18 cellular contexts compared by ENCODE assay signal in the genomic region with DNA sequence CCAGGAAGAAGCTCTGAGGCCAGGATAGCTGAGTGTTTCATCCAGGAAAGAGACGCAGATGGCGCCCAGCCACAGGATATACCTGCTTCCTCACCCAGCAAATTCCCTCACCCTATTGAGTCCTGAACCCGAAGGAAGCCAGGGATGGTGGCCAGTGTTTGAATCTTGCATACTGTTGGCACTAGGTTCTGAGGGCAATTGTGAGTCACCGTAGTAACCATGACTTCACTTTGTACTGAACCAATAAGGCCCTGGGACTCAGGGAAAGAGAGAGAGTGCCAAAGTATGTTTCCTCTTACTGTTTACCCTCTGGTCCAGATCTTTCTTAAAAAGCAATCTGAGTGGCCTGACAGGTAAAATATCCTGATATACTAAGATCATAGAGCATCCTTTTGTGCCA. TPM values are rescaled to one million over a fixed set of nuclear protein-coding genes. Genes with fewer than 3 reads are reported as not detected.
A peak's percentile ranks its signal among the peaks of the same experiment; 100 is the strongest.
DNase-seq lines count a peak whose midpoint lies in the region; ATAC-seq, FAIRE-seq and TF ChIP-seq lines count a peak whose summit lies in the region.
"Had no signal": no experiment of that assay in that cellular context is flagged by ENCODE, and none has a peak within 500 bp of the region (broad histone marks: within the 10 kb centered on the region; RNA-seq: fewer than 3 reads in every experiment).

No MANE protein-coding gene starts in this region.

- H3K9me3 Mint-ChIP-seq in astrocyte (ENCODE audit: unreplicated experiment): no peaks in the 10 kb centered on the region
- H3K9me3 Mint-ChIP-seq: memory B cell had no signal

- no peaks in the 10 kb centered on the region for H3K36me3 ChIP-seq in astrocyte (ENCODE audit: insufficient read depth, low read length)
- no peaks in the 10 kb centered on the region for H3K36me3 ChIP-seq in left lung
- no peaks in the 10 kb centered on the region for H3K36me3 ChIP-seq in colonic mucosa
- H3K36me3 ChIP-seq: WERI-Rb-1 had no signal

- no peaks in the 10 kb centered on the region for H3K9me3 ChIP-seq in astrocyte (ENCODE audit: insufficient read depth, low read depth, low read length)
- no peaks in the 10 kb centered on the region for H3K9me3 ChIP-seq in left lung
- H3K9me3 ChIP-seq in colonic mucosa: no peaks in the 10 kb centered on the region
- H3K9me3 ChIP-seq: Caco-2 had no signal

- H4K20me1 ChIP-seq in astrocyte (ENCODE audit: insufficient read depth, low read length): no peaks in the 10 kb centered on the region

- H3K36me3 Mint-ChIP-seq in astrocyte (ENCODE audit: low read depth, unreplicated experiment): no peaks in the 10 kb centered on the region
- H3K36me3 Mint-ChIP-seq: memory B cell had no signal

- H3K4me1 Mint-ChIP-seq in astrocyte (ENCODE audit: low read depth, unreplicated experiment): no peaks in the 10 kb centered on the region
- H3K4me1 Mint-ChIP-seq: memory B cell had no signal

- H3K4me3 ChIP-seq in astrocyte (ENCODE audit: insufficient read depth, low read depth, low read length) (no peak overlapping the region), left lung (no peak overlapping the region), colonic mucosa (no peak overlapping the region)
- H3K4me3 ChIP-seq: dorsolateral prefrontal cortex had no signal

- H3K9ac ChIP-seq in astrocyte (ENCODE audit: low read length) (no peak overlapping the region), colonic mucosa (ENCODE audit: low read depth in 2 of 2, low read length in 2 of 2) (no peak overlapping the region)

- peak; percentile 33 for DNase-seq in DMS153 (lab: John Stamatoyannopoulos, UW)
- DNase-seq in DMS153 treated with DMSO at 0.1 percent for 48 hours (lab: John Stamatoyannopoulos, UW; ENCODE audit: unreplicated experiment): no peak
- peak; percentile 7 for DNase-seq in HT-29 (ENCODE audit: low spot score)
- DNase-seq in astrocyte (ENCODE audit: low read depth): no peak
- no peak for DNase-seq in left lung
- no peak for DNase-seq in NCI-H1436 (lab: John Stamatoyannopoulos, UW)
- no peak for DNase-seq in colonic mucosa
- DNase-seq: Caco-2, dorsolateral prefrontal cortex, foreskin melanocyte, HCEC 1CT, NCI-H1048, NCI-H446 treated with DMSO at 0.1 percent for 48 hours, SW 1271, WERI-Rb-1 had no signal

- no peaks in the 10 kb centered on the region for H3K27me3 ChIP-seq in astrocyte (ENCODE audit: insufficient read depth, low read length)
- H3K27me3 ChIP-seq in left lung: no peaks in the 10 kb centered on the region
- no peaks in the 10 kb centered on the region for H3K27me3 ChIP-seq in colonic mucosa

- H3K79me2 ChIP-seq in astrocyte (ENCODE audit: insufficient read depth, low read length): no peaks in the 10 kb centered on the region

- H3K27me3 Mint-ChIP-seq in astrocyte (ENCODE audit: low read depth, unreplicated experiment): no peaks in the 10 kb centered on the region

- H2AFZ ChIP-seq in astrocyte (ENCODE audit: low read depth, low read length): no peak overlapping the region

- no peak overlapping the region for H3K4me3 Mint-ChIP-seq in astrocyte (ENCODE audit: unreplicated experiment)
- H3K4me3 Mint-ChIP-seq: memory B cell had no signal

- FAIRE-seq in astrocyte (lab: Jason Lieb, UNC): peak; percentile 65

- TF ChIP-seq CTCF in astrocyte (IDR thresholded peaks at IDR 0.05; ENCODE audit: insufficient read depth, low read depth, low read length) (no peak), left lung (IDR thresholded peaks at IDR 0.05) (no peak), colonic mucosa (IDR thresholded peaks at IDR 0.05) (no peak)

- H3K27ac ChIP-seq in astrocyte (ENCODE audit: low read depth, low read length) (no peak overlapping the region), left lung (no peak overlapping the region), colonic mucosa (no peak overlapping the region)
- H3K27ac ChIP-seq: dorsolateral prefrontal cortex, WERI-Rb-1 had no signal

- H3K4me1 ChIP-seq in astrocyte (ENCODE audit: insufficient read depth, low read length): no peaks in the 10 kb centered on the region
- H3K4me1 ChIP-seq in left lung: no peaks in the 10 kb centered on the region
- no peaks in the 10 kb centered on the region for H3K4me1 ChIP-seq in colonic mucosa
- H3K4me1 ChIP-seq: Caco-2 had no signal

- ATAC-seq in left lung (peak; percentile 74), HG02970 (IDR thresholded peaks at IDR 0.05; ENCODE audit: low FRiP score, unreplicated experiment) (no peak)
- ATAC-seq: Panc1 had no signal

- intact Hi-C loops in left lung (cut with DNase I): no loop called here
- intact Hi-C loops in colonic mucosa (cut with DNase I): no loop called here

- H3K27ac Mint-ChIP-seq in astrocyte (ENCODE audit: unreplicated experiment): no peak overlapping the region
- H3K27ac Mint-ChIP-seq: memory B cell had no signal

- H3K4me2 ChIP-seq in astrocyte (ENCODE audit: low read length): no peak overlapping the region

RNA-seq across cellular contexts. Expression of gene SMIM10L2A, which starts 25.6 kb away (rescaled TPM):
- 0.03 and 0.08 TPM in 2 replicates for total RNA-seq in HT-29 (2014; rRNA removed; shearing (Covaris generic))
- 0.18 and 0.48 TPM in 2 replicates for total RNA-seq in astrocyte
- 1 to 10 TPM; 2.4 to 6.4 TPM for total RNA-seq in left lung
- total RNA-seq in colonic mucosa: under 1 TPM; 0.27 to 0.35 TPM

RNA-seq across cellular contexts. Expression of gene ZNF449, which starts 51.5 kb away (rescaled TPM):
- 0.71 and 1.0 TPM in 2 replicates for total RNA-seq in HT-29 (2014; rRNA removed; shearing (Covaris generic))
- total RNA-seq in astrocyte (6.6 and 6.8 TPM in 2 replicates), left lung (1 to 10 TPM; 6.2 to 6.4 TPM), colonic mucosa (1 to 10 TPM; 2.1 to 3.4 TPM)

RNA-seq across cellular contexts. Expression of gene ZNF75D, which starts 52.2 kb away (rescaled TPM):
- 6.8 and 9.2 TPM in 2 replicates for total RNA-seq in HT-29 (2014; rRNA removed; shearing (Covaris generic))
- total RNA-seq in astrocyte (5.2 and 5.4 TPM in 2 replicates), left lung (10 to 100 TPM in 1 of 2 donors, 1 to 10 TPM in 1; 9.3 to 11.0 TPM), colonic mucosa (1 to 10 TPM; 6.5 to 7.3 TPM)

Comparison
In these comparisons a context has a peak if more than half of its experiments do, and no peak if none do; other contexts are left out.
1. DNase-seq: peak in DMS153 (single experiment) and HT-29 (single experiment); none in DMS153 treated with DMSO at 0.1 percent for 48 hours (single experiment), astrocyte (single experiment), left lung (0 of 2), NCI-H1436 (single experiment) and colonic mucosa (single experiment).